In the genomic region with DNA sequence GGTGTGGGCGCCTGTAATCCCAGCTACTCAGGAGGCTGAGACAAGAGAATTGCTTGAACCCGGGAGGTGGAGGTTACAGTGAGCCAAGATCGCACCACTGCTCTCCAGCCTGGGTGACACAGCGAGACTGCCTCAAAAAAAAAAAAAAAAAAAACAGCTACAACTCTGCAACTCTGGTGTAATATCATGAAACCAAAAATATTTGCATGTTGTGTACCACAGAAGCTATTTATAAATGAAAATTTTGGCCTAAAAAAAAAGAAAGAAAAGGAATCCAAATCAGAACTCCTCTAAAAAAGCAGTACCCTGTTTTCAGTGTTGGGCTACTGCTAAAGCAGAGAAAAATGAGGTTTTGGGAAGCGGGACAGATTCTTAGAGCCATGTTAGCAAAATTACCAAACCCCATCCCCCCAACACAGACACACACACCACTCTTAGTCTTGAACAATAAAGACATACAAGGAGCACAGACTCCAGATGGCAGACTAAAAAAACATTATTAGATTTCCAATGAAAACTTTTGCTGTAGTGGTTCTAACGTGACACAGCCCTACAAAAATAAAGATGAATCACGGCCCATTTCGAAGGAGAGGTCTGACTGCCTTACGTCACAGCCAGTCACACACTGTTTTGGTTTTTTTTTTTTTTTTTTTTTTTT, we compare ENCODE assay signal across 9 cellular contexts. TPM values are rescaled to one million over a fixed set of nuclear protein-coding genes. Genes with fewer than 3 reads are reported as not detected.
DNase-seq lines count a peak whose midpoint lies in the region; ATAC-seq and TF ChIP-seq lines count a peak whose summit lies in the region.
"Had no signal": no experiment of that assay in that cellular context is flagged by ENCODE, and none has a peak within 500 bp of the region (broad histone marks: within the 10 kb centered on the region; RNA-seq: fewer than 3 reads in every experiment).

No MANE protein-coding gene starts in this region.

- H3K9me3 ChIP-seq in right cardiac atrium (ENCODE audit: control insufficient read depth, low read length) (no peaks in the 10 kb centered on the region), upper lobe of right lung (no peaks in the 10 kb centered on the region)

- no peak overlapping the region for H3K4me3 ChIP-seq in right cardiac atrium (ENCODE audit: low read length)
- no peak overlapping the region for H3K4me3 ChIP-seq in upper lobe of right lung

- no peaks in the 10 kb centered on the region for H3K36me3 Mint-ChIP-seq in activated T-helper 17 cell treated with anti-CD3 and anti-CD28 coated beads, Interleukin-2, amount 50 U/mL, for 72 hours (ENCODE audit: low read depth)
- H3K36me3 Mint-ChIP-seq: natural killer cell had no signal

- TF ChIP-seq CTCF in RWPE1 (conservative IDR thresholded peaks at IDR 0.05; ENCODE audit: low read depth), result no peak
- no peak for TF ChIP-seq CTCF in upper lobe of right lung (IDR thresholded peaks at IDR 0.05)

- peak; percentile 53 for DNase-seq in A172 (ENCODE audit: low spot score)
- peak; percentile 84 for DNase-seq in H4 (ENCODE audit: low spot score)
- DNase-seq in right cardiac atrium, result no peak
- DNase-seq in RWPE1 (ENCODE audit: low spot score), result no peak
- DNase-seq in activated CD4-positive, alpha-beta T cell treated with anti-CD3 and anti-CD28 coated beads for 4 hours, result no peak
- no peak for DNase-seq in upper lobe of right lung
- DNase-seq in GDM1 (lab: John Stamatoyannopoulos, UW), result no peak
- DNase-seq: natural killer cell had no signal

- no peaks in the 10 kb centered on the region for H3K36me3 ChIP-seq in upper lobe of right lung

- peaks cover 8% of the 10 kb centered on the region for H3K9me3 Mint-ChIP-seq in activated T-helper 17 cell treated with anti-CD3 and anti-CD28 coated beads, Interleukin-2, amount 50 U/mL, for 72 hours
- H3K9me3 Mint-ChIP-seq: natural killer cell had no signal

- H3K4me1 Mint-ChIP-seq in activated T-helper 17 cell treated with anti-CD3 and anti-CD28 coated beads, Interleukin-2, amount 50 U/mL, for 72 hours, result no peaks in the 10 kb centered on the region
- H3K4me1 Mint-ChIP-seq: natural killer cell had no signal

- H3K27me3 ChIP-seq in right cardiac atrium (ENCODE audit: control insufficient read depth, insufficient read depth) (no peaks in the 10 kb centered on the region), upper lobe of right lung (no peaks in the 10 kb centered on the region)

- ATAC-seq in activated T-helper 17 cell treated with anti-CD3 and anti-CD28 coated beads, Interleukin-2, amount 50 U/mL, for 72 hours (replicated peaks), result no peak
- ATAC-seq in right cardiac atrium, result peak; percentile 75 to 76
- ATAC-seq in upper lobe of right lung, result no peak
- ATAC-seq: natural killer cell had no signal

- H3K27ac ChIP-seq in right cardiac atrium (ENCODE audit: low read length) (peak overlapping the region; percentile 81), RWPE1 (no peak overlapping the region), upper lobe of right lung (no peak overlapping the region)

- intact Hi-C loops in right cardiac atrium (cut with DNase I), result no loop called here
- intact Hi-C loops in upper lobe of right lung (cut with DNase I), result no loop called here

- H3K27me3 Mint-ChIP-seq in activated T-helper 17 cell treated with anti-CD3 and anti-CD28 coated beads, Interleukin-2, amount 50 U/mL, for 72 hours, result no peaks in the 10 kb centered on the region

- POLR2A ChIA-PET in RWPE1 (lab: Yijun Ruan, JAX; ENCODE audit: low non-redundant PET), result interaction anchor here (0.6 kb wide), 1 partner anchor 23 kb away, joined by 4 read pairs; no protein-coding TSS in a partner anchor

- H3K4me3 Mint-ChIP-seq in activated T-helper 17 cell treated with anti-CD3 and anti-CD28 coated beads, Interleukin-2, amount 50 U/mL, for 72 hours, result no peak overlapping the region
- H3K4me3 Mint-ChIP-seq: natural killer cell had no signal

- peak overlapping the region; percentile 50 for H3K27ac Mint-ChIP-seq in activated T-helper 17 cell treated with anti-CD3 and anti-CD28 coated beads, Interleukin-2, amount 50 U/mL, for 72 hours
- H3K27ac Mint-ChIP-seq: natural killer cell had no signal

- CTCF ChIA-PET in RWPE1 (lab: Yijun Ruan, JAX), result interaction anchor here (0.6 kb wide), 1 partner anchor 68 kb away, joined by 3 read pairs; no protein-coding TSS in a partner anchor

- H3K4me1 ChIP-seq in right cardiac atrium (ENCODE audit: control insufficient read depth, insufficient read depth, low read length) (peaks cover 3% of the 10 kb centered on the region), upper lobe of right lung (no peaks in the 10 kb centered on the region)

- WGBS in right cardiac atrium, result 57% methylated on average over 9 of the region's 9 CpGs

RNA-seq across cellular contexts. Expression of gene INSR, which starts 51.5 kb away (rescaled TPM):
- total RNA-seq in A172 (2014; rRNA removed; shearing (Covaris generic)), result 7.2 and 8.4 TPM in 2 replicates
- total RNA-seq in H4 (2014; rRNA removed; shearing (Covaris generic)), result 3.3 and 3.8 TPM in 2 replicates
- total RNA-seq in activated T-helper 17 cell treated with anti-CD3 and anti-CD28 coated beads, Interleukin-2, amount 50 U/mL, for 72 hours, result 1 to 10 TPM in 1 of 2 donors, under 1 TPM in 1; 0.69 to 5.0 TPM
- total RNA-seq in right cardiac atrium (10 to 100 TPM; 48.2 to 58.6 (median 55.8) TPM), upper lobe of right lung (37.5 TPM)
- 17.3 TPM for polyA plus RNA-seq in right cardiac atrium

Comparison
In these comparisons a context has a peak if more than half of its experiments do, and no peak if none do; other contexts are left out.
1. DNase-seq: peak in A172 (single experiment) and H4 (single experiment); none in right cardiac atrium (0 of 3), RWPE1 (single experiment), activated CD4-positive, alpha-beta T cell treated with anti-CD3 and anti-CD28 coated beads for 4 hours (0 of 2), upper lobe of right lung (single experiment) and GDM1 (single experiment).
2. ATAC-seq: peak in right cardiac atrium (2 of 2); none in activated T-helper 17 cell treated with anti-CD3 and anti-CD28 coated beads, Interleukin-2, amount 50 U/mL, for 72 hours (single experiment) and upper lobe of right lung (single experiment).